In genomic region chrX:83860846-83861245, GRCh38 we compare ENCODE assay signal across 30 cellular contexts. TPM values are rescaled to one million over a fixed set of nuclear protein-coding genes. Genes with fewer than 3 reads are reported as not detected.
"Had no signal": no experiment of that assay in that cellular context is flagged by ENCODE, and none has a peak within 500 bp of the region (broad histone marks: within the 10 kb centered on the region; RNA-seq: fewer than 3 reads in every experiment).

CYLC1 (plus strand) TSS chrX:83861146; CDS start chrX:83861183, 37 bp downstream.

- H3K4me3 Mint-ChIP-seq: stimulated activated effector memory CD8-positive, alpha-beta T cell treated with anti-CD3 and anti-CD28 coated beads, Interleukin-12 subunit alpha, Interleukin-12 subunit beta, amount 100 ng/mL, for 72 hours; stimulated activated memory B cell treated with anti-CD40 and anti-IgM and Interleukin-4, amounts not matched to agents 10 μg/mL and 1 μg/mL and 100 μg/mL, for 72 hours; stimulated activated naive B cell treated with anti-CD40 and anti-IgM and Interleukin-4, amounts not matched to agents 10 μg/mL and 1 μg/mL and 100 μg/mL, for 72 hours; stimulated activated naive CD8-positive, alpha-beta T cell treated with anti-CD3 and anti-CD28 coated beads, Interleukin-15, amount 100 ng/mL, for 72 hours; stimulated activated naive CD8-positive, alpha-beta T cell treated with anti-CD3 and anti-CD28 coated beads, Interleukin-15, Interleukin-2, amounts not matched to agents 100 ng/mL and 50 ng/mL, for 24 hours; type B pancreatic cell had no signal

- H3K27me3 Mint-ChIP-seq: stimulated activated memory B cell treated with anti-CD40 and anti-IgM and Interleukin-4, amounts not matched to agents 10 μg/mL and 1 μg/mL and 100 μg/mL, for 72 hours; stimulated activated naive B cell treated with anti-CD40 and anti-IgM and Interleukin-4, amounts not matched to agents 10 μg/mL and 1 μg/mL and 100 μg/mL, for 72 hours; stimulated activated naive CD8-positive, alpha-beta T cell treated with anti-CD3 and anti-CD28 coated beads, Interleukin-15, amount 100 ng/mL, for 72 hours; stimulated activated naive CD8-positive, alpha-beta T cell treated with anti-CD3 and anti-CD28 coated beads, Interleukin-15, Interleukin-2, amounts not matched to agents 100 ng/mL and 50 ng/mL, for 24 hours; type B pancreatic cell had no signal

- H3K27ac Mint-ChIP-seq: stimulated activated effector memory CD8-positive, alpha-beta T cell treated with anti-CD3 and anti-CD28 coated beads, Interleukin-12 subunit alpha, Interleukin-12 subunit beta, amount 100 ng/mL, for 72 hours; stimulated activated memory B cell treated with anti-CD40 and anti-IgM and Interleukin-4, amounts not matched to agents 10 μg/mL and 1 μg/mL and 100 μg/mL, for 72 hours; stimulated activated naive B cell treated with anti-CD40 and anti-IgM and Interleukin-4, amounts not matched to agents 10 μg/mL and 1 μg/mL and 100 μg/mL, for 72 hours; stimulated activated naive CD8-positive, alpha-beta T cell treated with anti-CD3 and anti-CD28 coated beads, Interleukin-15, amount 100 ng/mL, for 72 hours; stimulated activated naive CD8-positive, alpha-beta T cell treated with anti-CD3 and anti-CD28 coated beads, Interleukin-15, Interleukin-2, amounts not matched to agents 100 ng/mL and 50 ng/mL, for 24 hours; type B pancreatic cell had no signal

- H3K27me3 ChIP-seq: stomach, suprapubic skin, testis, thyroid gland, tibial artery, tibial nerve, transverse colon, upper lobe of left lung, upper lobe of right lung, vagina had no signal

- H3K36me3 ChIP-seq: stomach, suprapubic skin, thoracic aorta, thyroid gland, tibial artery, tibial nerve, transverse colon, upper lobe of left lung, upper lobe of right lung, uterus, vagina had no signal

- H3K4me3 ChIP-seq: stomach, suprapubic skin, testis, thoracic aorta, thyroid gland, tibial artery, tibial nerve, transverse colon, upper lobe of left lung, upper lobe of right lung, uterus, vagina had no signal

- H3K27ac ChIP-seq: stomach, suprapubic skin, testis, thoracic aorta, thyroid gland, tibial artery, tibial nerve, transverse colon, upper lobe of left lung, upper lobe of right lung, uterus, vagina had no signal

- H3K4me1 Mint-ChIP-seq: stimulated activated effector memory CD8-positive, alpha-beta T cell treated with anti-CD3 and anti-CD28 coated beads, Interleukin-12 subunit alpha, Interleukin-12 subunit beta, amount 100 ng/mL, for 72 hours; stimulated activated memory B cell treated with anti-CD40 and anti-IgM and Interleukin-4, amounts not matched to agents 10 μg/mL and 1 μg/mL and 100 μg/mL, for 72 hours; stimulated activated naive B cell treated with anti-CD40 and anti-IgM and Interleukin-4, amounts not matched to agents 10 μg/mL and 1 μg/mL and 100 μg/mL, for 72 hours; stimulated activated naive CD8-positive, alpha-beta T cell treated with anti-CD3 and anti-CD28 coated beads, Interleukin-15, amount 100 ng/mL, for 72 hours had no signal

- H3K4me1 ChIP-seq: stomach, suprapubic skin, testis, thyroid gland, tibial artery, tibial nerve, transverse colon, upper lobe of left lung, upper lobe of right lung, uterus, vagina had no signal

- H3K36me3 Mint-ChIP-seq: stimulated activated effector memory CD8-positive, alpha-beta T cell treated with anti-CD3 and anti-CD28 coated beads, Interleukin-12 subunit alpha, Interleukin-12 subunit beta, amount 100 ng/mL, for 72 hours; stimulated activated memory B cell treated with anti-CD40 and anti-IgM and Interleukin-4, amounts not matched to agents 10 μg/mL and 1 μg/mL and 100 μg/mL, for 72 hours; stimulated activated naive B cell treated with anti-CD40 and anti-IgM and Interleukin-4, amounts not matched to agents 10 μg/mL and 1 μg/mL and 100 μg/mL, for 72 hours; type B pancreatic cell had no signal

- DNase-seq: stimulated activated CD4-positive, alpha-beta T cell treated with anti-CD3 and anti-CD28 coated beads, Interleukin-2, amount 100 ng/mL, for 48 hours; stimulated activated CD4-positive, alpha-beta T cell treated with anti-CD3 and anti-CD28 coated beads, Interleukin-4, amount 100 ng/mL, for 1 hour; stimulated activated CD4-positive, alpha-beta T cell treated with anti-CD3 and anti-CD28 coated beads, Interleukin-4, amount 100 ng/mL, for 24 hours; stimulated activated CD4-positive, alpha-beta T cell treated with anti-CD3 and anti-CD28 coated beads, Interleukin-4, amount 100 ng/mL, for 4 hours; stimulated activated CD8-positive, alpha-beta memory T cell treated with anti-CD3 and anti-CD28 coated beads, Interleukin-4, amount 100 ng/mL, for 48 hours; stimulated activated naive B cell treated with anti-CD40 and anti-IgM and Interleukin-4, amounts not matched to agents 10 μg/mL and 1 μg/mL and 100 μg/mL, for 72 hours; stimulated activated naive CD4-positive, alpha-beta T cell; stimulated activated naive CD4-positive, alpha-beta T cell treated with Interleukin-2 at 50 U/mL for 16 hours; stimulated activated naive CD8-positive, alpha-beta T cell treated with anti-CD3 and anti-CD28 coated beads, Interleukin-15, amount 100 ng/mL, for 72 hours; stimulated activated naive CD8-positive, alpha-beta T cell treated with anti-CD3 and anti-CD28 coated beads, Interleukin-15, Interleukin-2, amounts not matched to agents 100 U/mL and 50 U/mL, for 24 hours; stomach; substantia nigra; testis; thyroid gland; tibial artery; transverse colon; trophoblast cell; upper lobe of left lung; upper lobe of right lung; uterus had no signal

- H3K9me3 Mint-ChIP-seq: type B pancreatic cell had no signal

- FAIRE-seq: urothelium cell line had no signal

- H3K9me3 ChIP-seq: suprapubic skin, testis, thoracic aorta, thyroid gland, tibial artery, transverse colon, upper lobe of left lung, upper lobe of right lung, uterus, vagina had no signal

RNA-seq across cellular contexts. Expression of gene CYLC1, which starts in this region (rescaled TPM):
- polyA plus RNA-seq: stomach, urinary bladder had no signal
